ENCODE assay signal across 1 cellular context in genomic region chr15:92884459-92884812, GRCh38.
TF ChIP-seq lines count a peak whose summit lies in the region.

No MANE protein-coding gene starts in this region.

TF ChIP-seq in HepG2, 621 proteins besides CTCF, POLR2A, EP300 and RAD21 (continued from another document):
- no peak for TF ChIP-seq ZBTB7A (CRISPR knock-in tag; IDR thresholded peaks at IDR 0.05)
- TF ChIP-seq TCF7L2 (IDR thresholded peaks at IDR 0.05; ENCODE audit: low read depth, low read length), result no peak
- TF ChIP-seq IRF2 (CRISPR knock-in tag; IDR thresholded peaks at IDR 0.05), result no peak
- TF ChIP-seq AHDC1 (CRISPR knock-in tag; IDR thresholded peaks at IDR 0.05; ENCODE audit: borderline replicate concordance), result no peak
- TF ChIP-seq KDM4B (CRISPR knock-in tag; IDR thresholded peaks at IDR 0.05), result no peak
- no peak for TF ChIP-seq PPARG (CRISPR knock-in tag; conservative IDR thresholded peaks at IDR 0.05)
